In the genomic region with DNA sequence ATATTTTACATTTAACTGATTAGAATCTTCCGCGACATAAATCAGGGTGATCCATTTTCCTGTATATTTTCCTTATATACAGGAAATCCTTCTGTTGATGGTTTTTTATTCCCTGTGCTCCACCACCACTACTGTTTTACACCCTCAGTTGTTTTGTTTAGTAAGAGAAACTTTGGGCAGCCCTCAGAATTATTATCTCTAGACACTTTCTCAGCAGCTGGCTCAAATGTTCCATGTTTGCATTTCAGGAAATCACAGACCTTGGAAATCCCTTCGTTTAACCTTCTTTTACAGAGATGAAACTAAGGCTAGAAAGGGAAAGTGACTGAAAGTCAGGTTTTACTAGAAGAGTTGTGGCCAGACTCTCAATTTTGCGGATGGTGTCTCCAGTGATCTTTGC, we compare ENCODE assay signal across 1 cellular context.
TF ChIP-seq lines count a peak whose summit lies in the region.

No MANE protein-coding gene starts in this region.

TF ChIP-seq in HepG2, 621 proteins besides CTCF, POLR2A, EP300 and RAD21:
- TF ChIP-seq NFAT5 (CRISPR knock-in tag; IDR thresholded peaks at IDR 0.05), result no peak
- no peak for TF ChIP-seq CC2D1A (CRISPR knock-in tag; IDR thresholded peaks at IDR 0.05)
- no peak for TF ChIP-seq ZNF101 (CRISPR knock-in tag; IDR thresholded peaks at IDR 0.05; ENCODE audit: borderline replicate concordance, low read depth)
- TF ChIP-seq MEIS1 (CRISPR knock-in tag; IDR thresholded peaks at IDR 0.05; ENCODE audit: borderline replicate concordance), result no peak
- no peak for TF ChIP-seq RFX1 (IDR thresholded peaks at IDR 0.05)
- no peak for TF ChIP-seq REPIN1 (CRISPR knock-in tag; IDR thresholded peaks at IDR 0.05; ENCODE audit: borderline replicate concordance, low read depth)
- no peak for TF ChIP-seq IKZF1 (IDR thresholded peaks at IDR 0.05)
- TF ChIP-seq RFXAP (CRISPR knock-in tag; IDR thresholded peaks at IDR 0.05; ENCODE audit: borderline replicate concordance), result no peak
- TF ChIP-seq ZNF776 (CRISPR knock-in tag; IDR thresholded peaks at IDR 0.05), result no peak
- TF ChIP-seq, protein P1, sequence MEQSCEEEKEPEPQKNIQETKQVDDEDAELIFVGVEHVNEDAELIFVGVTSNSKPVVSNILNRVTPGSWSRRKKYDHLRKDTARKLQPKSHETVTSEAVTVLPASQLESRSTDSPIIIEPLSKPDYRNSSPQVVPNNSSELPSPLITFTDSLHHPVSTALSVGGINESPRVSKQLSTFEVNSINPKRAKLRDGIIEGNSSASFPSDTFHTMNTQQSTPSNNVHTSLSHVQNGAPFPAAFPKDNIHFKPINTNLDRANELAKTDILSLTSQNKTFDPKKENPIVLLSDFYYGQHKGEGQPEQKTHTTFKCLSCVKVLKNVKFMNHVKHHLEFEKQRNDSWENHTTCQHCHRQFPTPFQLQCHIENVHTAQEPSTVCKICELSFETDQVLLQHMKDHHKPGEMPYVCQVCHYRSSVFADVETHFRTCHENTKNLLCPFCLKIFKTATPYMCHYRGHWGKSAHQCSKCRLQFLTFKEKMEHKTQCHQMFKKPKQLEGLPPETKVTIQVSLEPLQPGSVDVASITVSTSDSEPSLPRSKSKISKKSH (CRISPR knock-in tag; IDR thresholded peaks at IDR 0.05; ENCODE audit: borderline replicate concordance), result no peak
TF ChIP-seq in HepG2: peak in this region for 0.
